24 cellular contexts compared by ENCODE assay signal in the genomic region with DNA sequence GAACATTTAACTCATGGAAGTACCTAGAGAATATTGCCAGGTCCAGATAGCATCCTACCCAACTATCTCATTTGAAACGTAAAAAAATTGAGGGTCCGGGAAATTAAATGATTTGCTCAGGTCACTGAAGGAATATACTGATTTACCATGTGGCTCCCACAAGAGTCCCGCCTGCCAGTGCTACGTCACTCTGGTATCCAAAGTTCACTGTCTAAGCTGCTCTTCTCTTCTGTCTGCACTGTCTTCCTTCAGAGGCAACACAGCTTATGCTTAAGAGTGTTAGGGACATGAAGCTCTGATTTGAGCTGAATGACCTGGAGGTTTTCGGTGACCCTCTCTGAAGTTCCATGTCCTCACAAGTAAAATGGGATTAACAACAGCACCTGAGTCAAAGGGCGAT.
"Had no signal": no experiment of that assay in that cellular context is flagged by ENCODE, and none has a peak within 500 bp of the region (broad histone marks: within the 10 kb centered on the region; RNA-seq: fewer than 3 reads in every experiment).

No MANE protein-coding gene starts in this region.

- FAIRE-seq: endometrium, islet of Langerhans, pancreas had no signal

- H3K27me3 ChIP-seq: esophagus squamous epithelium, heart right ventricle, pancreas, stomach, thyroid gland had no signal

- DNase-seq: cortex of kidney; effector memory CD8-positive, alpha-beta T cell; erythroblast; esophagus squamous epithelium; foreskin melanocyte; glutamatergic neuron; heart right ventricle; hippocampal formation; left cardiac atrium; naive thymus-derived CD8-positive, alpha-beta T cell; nephron progenitor cell; occipital lobe; pancreas; retina; stimulated activated CD4-positive, alpha-beta T cell treated with anti-CD3 and anti-CD28 coated beads, Interleukin-2, amount 100 ng/mL, for 24 hours; stimulated activated CD4-positive, alpha-beta T cell treated with anti-CD3 and anti-CD28 coated beads, Interleukin-4, amount 100 ng/mL, for 24 hours; stimulated activated naive CD4-positive, alpha-beta T cell treated with Interleukin-2 at 50 U/mL for 16 hours; stomach; thyroid gland had no signal

- H3K9me3 ChIP-seq: esophagus squamous epithelium, heart right ventricle, pancreas, stomach, thyroid gland had no signal

- H3K4me3 ChIP-seq: esophagus squamous epithelium, heart right ventricle, lung, pancreas, stomach, thyroid gland had no signal

- ATAC-seq: effector memory CD8-positive, alpha-beta T cell; naive thymus-derived CD8-positive, alpha-beta T cell; pancreas; sciatic nerve; stimulated activated effector memory CD8-positive, alpha-beta T cell treated with anti-CD3 and anti-CD28 coated beads, Interleukin-12 subunit alpha, Interleukin-12 subunit beta, amount 100 ng/mL, for 72 hours had no signal

- H3K27ac ChIP-seq: esophagus squamous epithelium, pancreas, stomach, thyroid gland had no signal

- H3K4me1 ChIP-seq: esophagus squamous epithelium, pancreas, thyroid gland had no signal

- H3K36me3 ChIP-seq: esophagus squamous epithelium, heart right ventricle, pancreas, stomach, thyroid gland had no signal
